ENCODE assay signal across 8 cellular contexts in genomic region chr4:89598602-89599001, GRCh38.
DNase-seq lines count a peak whose midpoint lies in the region; ATAC-seq and TF ChIP-seq lines count a peak whose summit lies in the region.

No MANE protein-coding gene starts in this region.

- no peak overlapping the region for H3K9ac ChIP-seq in colonic mucosa (ENCODE audit: low read depth in 2 of 2, low read length in 2 of 2)

- no peaks in the 10 kb centered on the region for H3K9me2 ChIP-seq in PC-9 (ENCODE audit: insufficient read depth)

- in situ Hi-C loops in ACHN (cut with HindIII; ENCODE audit: low pct_ligation_motif_present, low pct_unique_long_range_greater_than_20kb, low sequenced_read_pairs), result no loop called here

- H4K20me1 ChIP-seq in PC-9 (ENCODE audit: insufficient read depth), result no peaks in the 10 kb centered on the region

- POLR2A ChIA-PET in PC-9 (lab: Charles Lee; ENCODE audit: unreplicated experiment), result no interaction called here

- BruUV-seq in PC-9 (replicated peaks; lab: Mats Ljungman, UMichigan), result no TSS peak

- H3K36me3 ChIP-seq in PC-9 (ENCODE audit: low read depth) (no peaks in the 10 kb centered on the region), colonic mucosa (no peaks in the 10 kb centered on the region)

- no peak overlapping the region for H2AFZ ChIP-seq in PC-9

- no peaks in the 10 kb centered on the region for H3K79me2 ChIP-seq in PC-9 (ENCODE audit: low read depth)

- TF ChIP-seq CTCF in PC-9 (conservative IDR thresholded peaks at IDR 0.05) (peak; percentile 46; the same call in 1 of the 2 replicates), fibroblast of the aortic adventitia (IDR thresholded peaks at IDR 0.05; ENCODE audit: insufficient read depth, low read length) (no peak), colonic mucosa (IDR thresholded peaks at IDR 0.05) (no peak)

- CTCF ChIA-PET in PC-9 (lab: Charles Lee), result no interaction called here

- H3K27me3 ChIP-seq in PC-9 (ENCODE audit: insufficient read depth, low read depth) (no peaks in the 10 kb centered on the region), colonic mucosa (no peaks in the 10 kb centered on the region)

- H3K4me1 ChIP-seq in PC-9 (replicated peaks; ENCODE audit: insufficient read depth) (no peaks in the 10 kb centered on the region), colonic mucosa (no peaks in the 10 kb centered on the region)

- H3K9me3 ChIP-seq in PC-9 (ENCODE audit: insufficient read depth, low read depth), result no peaks in the 10 kb centered on the region
- H3K9me3 ChIP-seq in colonic mucosa, result no peaks in the 10 kb centered on the region

- H3F3A ChIP-seq in PC-9 (ENCODE audit: insufficient read depth, low read depth), result no peaks in the 10 kb centered on the region

- no peak overlapping the region for H3K4me2 ChIP-seq in PC-9

- DNase-seq in ACHN (peak; percentile 41), PC-9 (no peak), fibroblast of the aortic adventitia (ENCODE audit: low read depth) (peak; percentile 4), hypothalamus (lab: John Stamatoyannopoulos, UW) (no peak), colonic mucosa (no peak)
- no peak for DNase-seq in activated CD4-positive, alpha-beta T cell treated with anti-CD3 and anti-CD28 coated beads, Interleukin-2, amount 50 U/mL, for 48 hours

- no peak overlapping the region for H3K4me3 ChIP-seq in PC-9
- H3K4me3 ChIP-seq in fibroblast of the aortic adventitia (ENCODE audit: low read depth, low read length), result no peak overlapping the region
- no peak overlapping the region for H3K4me3 ChIP-seq in colonic mucosa

- ATAC-seq in GM19463 (IDR thresholded peaks at IDR 0.05; ENCODE audit: unreplicated experiment) (peak; percentile 42), GM18517 (IDR thresholded peaks at IDR 0.05; ENCODE audit: unreplicated experiment) (no peak)

- H3K27ac ChIP-seq in PC-9 (no peak overlapping the region), colonic mucosa (no peak overlapping the region)

- intact Hi-C loops in PC-9 (cut with micrococcal nuclease; ENCODE audit: unreplicated experiment) (loop anchor here (5.0 kb wide), 1 partner anchor 304 kb away; no protein-coding TSS in a partner anchor), colonic mucosa (cut with DNase I) (no loop called here)

Comparison
In these comparisons a context has a peak if more than half of its experiments do, and no peak if none do; other contexts are left out.
1. DNase-seq: peak in ACHN (single experiment) and fibroblast of the aortic adventitia (single experiment); none in PC-9 (0 of 2), activated CD4-positive, alpha-beta T cell treated with anti-CD3 and anti-CD28 coated beads, Interleukin-2, amount 50 U/mL, for 48 hours (0 of 2), hypothalamus (0 of 51) and colonic mucosa (single experiment).